Comparison of ENCODE assay signal across 1 cellular context in genomic region chr17:42744806-42745617, GRCh38.
A peak's percentile ranks its signal among the peaks of the same experiment; 100 is the strongest.
TF ChIP-seq lines count a peak whose summit lies in the region.

Gene EZH1 (minus strand): TSS chr17:42745040. CDS start chr17:42728941, 16,099 bp downstream.

TF ChIP-seq in GM23338, 12 proteins besides CTCF, POLR2A, EP300 and RAD21 (continued from another document):
- TF ChIP-seq REST (IDR thresholded peaks at IDR 0.05; ENCODE audit: unreplicated experiment) = no peak
- TF ChIP-seq ZNF331 (CRISPR knock-in tag; IDR thresholded peaks at IDR 0.05; ENCODE audit: low read depth) = no peak
- TF ChIP-seq JUNB (IDR thresholded peaks at IDR 0.05; ENCODE audit: unreplicated experiment) = no peak
- TF ChIP-seq STAT1 (IDR thresholded peaks at IDR 0.05; ENCODE audit: unreplicated experiment) = no peak
- TF ChIP-seq POLR2AphosphoS5 (IDR thresholded peaks at IDR 0.05; ENCODE audit: low read depth) = peak; percentile 87
